ENCODE assay signal across 21 cellular contexts in the genomic region with DNA sequence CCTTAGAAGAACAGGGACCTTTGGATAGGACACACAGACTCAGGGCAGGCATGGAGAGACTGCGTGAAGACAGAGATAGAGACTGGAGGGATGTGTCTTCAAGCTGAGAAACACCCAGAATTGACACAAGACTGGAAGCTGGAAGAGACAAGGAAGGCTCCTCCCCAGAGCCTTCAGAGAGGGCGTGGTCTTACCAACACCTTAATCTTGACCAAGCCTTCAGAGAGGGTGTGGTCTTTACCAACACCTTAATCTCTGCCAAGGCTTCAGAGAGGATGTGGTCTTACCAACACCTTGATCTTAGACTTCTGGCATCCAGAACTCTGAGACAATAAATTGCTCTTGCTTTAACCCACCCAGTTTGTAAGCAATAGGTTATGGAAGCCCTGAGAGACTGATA.
"Had no signal": no experiment of that assay in that cellular context is flagged by ENCODE, and none has a peak within 500 bp of the region (broad histone marks: within the 10 kb centered on the region; RNA-seq: fewer than 3 reads in every experiment).

No MANE protein-coding gene starts in this region.

- H3K27me3 ChIP-seq: brain microvascular endothelial cell, cardiac muscle cell had no signal

- ATAC-seq: activated CD8-positive, alpha-beta T cell treated with anti-CD3 and anti-CD28 coated beads for 36 hours; activated T-cell treated with anti-CD3 and anti-CD28 coated beads, Interleukin-2, amount 50 U/mL, for 72 hours; Right ventricle myocardium inferior had no signal

- H3K36me3 ChIP-seq: brain microvascular endothelial cell, cardiac muscle cell had no signal

- H3K4me3 ChIP-seq: cardiac muscle cell, SK-N-MC had no signal

- H3K27ac ChIP-seq: brain microvascular endothelial cell, cardiac muscle cell, SK-N-MC, VCaP had no signal

- DNase-seq: activated CD4-positive, CD25-positive, alpha-beta regulatory T cell; activated CD8-positive, alpha-beta memory T cell treated with anti-CD3 and anti-CD28 coated beads, Interleukin-2, amount 50 U/mL, for 4 hours; activated CD8-positive, alpha-beta T cell treated with anti-CD3 and anti-CD28 coated beads for 36 hours; activated gamma-delta T cell treated with Interleukin-2 at 50 U/mL for 16 hours; activated naive CD4-positive, alpha-beta T cell treated with anti-CD3 and anti-CD28 coated beads, Interleukin-2, amount 10 ng/mL, durations not matched to agents 7 days and 5 days; activated naive CD8-positive, alpha-beta T cell treated with anti-CD3 and anti-CD28 coated beads for 36 hours; activated T-cell treated with anti-CD3 and anti-CD28 coated beads, Interleukin-2, amount 50 U/mL, for 72 hours; brain microvascular endothelial cell; cerebellar nuclear complex; MM.1S; NCI-H1105 treated with DMSO at 0.1 percent for 48 hours; NCI-H1436 treated with DMSO at 0.1 percent for 48 hours; NCI-H187; NCI-H2081; NCI-H524; RPMI8226; T-helper 1 cell had no signal
